11 cellular contexts compared by ENCODE assay signal in the genomic region with DNA sequence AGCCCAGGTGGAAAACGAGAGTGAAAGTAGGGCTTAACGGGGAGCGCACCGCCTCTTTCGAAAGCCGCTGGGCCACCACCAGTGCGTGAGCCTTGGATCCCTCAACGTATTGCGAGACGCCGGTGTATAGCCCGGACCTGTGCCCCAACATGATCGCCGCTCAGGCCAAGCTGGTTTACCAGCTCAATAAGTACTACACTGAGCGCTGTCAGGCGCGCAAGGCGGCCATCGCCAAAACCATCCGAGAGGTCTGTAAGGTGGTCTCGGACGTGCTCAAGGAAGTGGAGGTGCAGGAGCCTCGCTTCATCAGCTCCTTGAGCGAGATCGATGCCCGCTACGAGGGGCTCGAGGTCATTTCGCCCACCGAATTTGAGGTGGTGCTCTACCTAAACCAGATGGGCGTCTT.
DNase-seq lines count a peak whose midpoint lies in the region; ATAC-seq and FAIRE-seq lines count a peak whose summit lies in the region.
"Had no signal": no experiment of that assay in that cellular context is flagged by ENCODE, and none has a peak within 500 bp of the region (broad histone marks: within the 10 kb centered on the region; RNA-seq: fewer than 3 reads in every experiment).

No MANE protein-coding gene starts in this region.

- no peak overlapping the region for H3K27ac ChIP-seq in skin epidermis

- FAIRE-seq in HTR-8/SVneo (lab: Jason Lieb, UNC): peak; percentile 76

- peak overlapping the region in 4 of 7 experiments; percentile 6 to 16 (median 9) for H3K4me3 ChIP-seq in skin epidermis

- no peak for ATAC-seq in GM19035 (IDR thresholded peaks at IDR 0.05; ENCODE audit: unreplicated experiment)

- DNase-seq in HTR-8/SVneo (ENCODE audit: insufficient read length, low spot score) (peak; percentile 21), ecto neural progenitor cell (ENCODE audit: low spot score) (peak; percentile 59), left kidney (ENCODE audit: low read depth, low spot score) (peak; percentile 63), SW480 (ENCODE audit: low spot score) (no peak), SW 1271 (lab: John Stamatoyannopoulos, UW) (no peak), NCI-H69 (lab: John Stamatoyannopoulos, UW) (no peak)
- DNase-seq: activated CD8-positive, alpha-beta memory T cell treated with anti-CD3 and anti-CD28 coated beads for 24 hours; COR-L47; SHP77 treated with DMSO at 0.1 percent for 48 hours had no signal

Comparison
In these comparisons a context has a peak if more than half of its experiments do, and no peak if none do; other contexts are left out.
1. DNase-seq: peak in HTR-8/SVneo (single experiment), ecto neural progenitor cell (single experiment) and left kidney (single experiment); none in SW480 (single experiment), SW 1271 (0 of 2) and NCI-H69 (single experiment).